17 cellular contexts compared by ENCODE assay signal in the genomic region with DNA sequence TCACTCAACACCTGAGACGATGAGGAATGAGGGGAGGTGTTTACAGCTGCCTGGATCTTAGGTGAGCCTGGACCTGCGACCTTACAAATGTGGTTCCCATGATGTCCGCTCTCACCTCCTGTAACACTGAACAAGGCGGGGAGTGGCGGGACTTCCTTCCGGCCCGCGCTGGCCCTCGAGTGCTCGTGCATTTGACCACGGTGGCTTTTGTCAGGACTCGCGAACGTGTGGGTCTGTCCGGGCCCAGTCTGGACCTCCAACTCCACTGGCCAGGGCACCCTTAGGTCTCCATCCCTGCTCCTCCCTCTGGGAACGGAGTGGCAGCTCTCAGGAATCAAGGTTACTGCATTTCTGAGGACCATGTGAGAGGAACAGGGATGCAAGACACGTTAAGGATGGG.
DNase-seq lines count a peak whose midpoint lies in the region; ATAC-seq and TF ChIP-seq lines count a peak whose summit lies in the region.
"Had no signal": no experiment of that assay in that cellular context is flagged by ENCODE, and none has a peak within 500 bp of the region (broad histone marks: within the 10 kb centered on the region; RNA-seq: fewer than 3 reads in every experiment).

No MANE protein-coding gene starts in this region.

- no peaks in the 10 kb centered on the region for H3K36me3 Mint-ChIP-seq in chondrocyte (ENCODE audit: low read depth)
- no peaks in the 10 kb centered on the region for H3K36me3 Mint-ChIP-seq in activated T-helper 1 cell treated with anti-CD3 and anti-CD28 coated beads, Interleukin-12 subunit alpha, Interleukin-12 subunit beta, Interleukin-2, Interleukin-4 antibody, amounts not matched to agents 30 ng/mL and 10 ng/mL and 1 ng/mL, durations not matched to agents 14 hours and 24 hours and 36 hours (ENCODE audit: low read depth)
- no peaks in the 10 kb centered on the region for H3K36me3 Mint-ChIP-seq in activated naive CD4-positive, alpha-beta T cell treated with anti-CD3 and anti-CD28 coated beads, Interleukin-2, amount 10 ng/mL, durations not matched to agents 7 days and 5 days
- H3K36me3 Mint-ChIP-seq: CD4-positive, CD25-positive, alpha-beta regulatory T cell; CD8-positive, alpha-beta T cell had no signal

- CTCF ChIA-PET in activated naive CD4-positive, alpha-beta T cell treated with anti-CD3 and anti-CD28 coated beads, Interleukin-2, amount 10 ng/mL, durations not matched to agents 7 days and 5 days (lab: Charles Lee), result no interaction called here

- no peak overlapping the region for H3K27ac Mint-ChIP-seq in chondrocyte (ENCODE audit: unreplicated experiment)
- no peak overlapping the region for H3K27ac Mint-ChIP-seq in activated T-helper 1 cell treated with anti-CD3 and anti-CD28 coated beads, Interleukin-12 subunit alpha, Interleukin-12 subunit beta, Interleukin-2, Interleukin-4 antibody, amounts not matched to agents 30 ng/mL and 10 ng/mL and 1 ng/mL, durations not matched to agents 14 hours and 24 hours and 36 hours
- no peak overlapping the region for H3K27ac Mint-ChIP-seq in activated naive CD4-positive, alpha-beta T cell treated with anti-CD3 and anti-CD28 coated beads, Interleukin-2, amount 10 ng/mL, durations not matched to agents 7 days and 5 days
- H3K27ac Mint-ChIP-seq: B cell; CD4-positive, CD25-positive, alpha-beta regulatory T cell; CD8-positive, alpha-beta T cell; HFFc6 had no signal

- TF ChIP-seq CTCF in chondrocyte (IDR thresholded peaks at IDR 0.05), result no peak

- intact Hi-C loops in sciatic nerve (cut with DNase I), result no loop called here
- intact Hi-C loops in activated T-helper 1 cell treated with anti-CD3 and anti-CD28 coated beads, Interleukin-12 subunit alpha, Interleukin-12 subunit beta, Interleukin-2, Interleukin-4 antibody, amounts not matched to agents 30 ng/mL and 10 ng/mL and 1 ng/mL, durations not matched to agents 14 hours and 24 hours and 36 hours (cut with micrococcal nuclease), result no loop called here

- peak; percentile 5 for DNase-seq in activated effector memory CD4-positive, alpha-beta T cell treated with anti-CD3 and anti-CD28 coated beads, Interleukin-2, amount 50 U/mL, for 16 hours
- DNase-seq in activated effector memory CD4-positive, alpha-beta T cell treated with Interleukin-2 at 50 U/mL for 16 hours, result no peak
- peak; percentile 81 for DNase-seq in chondrocyte (ENCODE audit: low spot score)
- DNase-seq in sciatic nerve (ENCODE audit: low spot score), result peak; percentile 41
- DNase-seq in activated T-helper 1 cell treated with anti-CD3 and anti-CD28 coated beads, Interleukin-12 subunit alpha, Interleukin-12 subunit beta, Interleukin-2, Interleukin-4 antibody, amounts not matched to agents 30 ng/mL and 10 ng/mL and 1 ng/mL, durations not matched to agents 14 hours and 24 hours and 36 hours (ENCODE audit: low spot score), result no peak
- no peak for DNase-seq in activated gamma-delta T cell treated with Interleukin-2 at 50 U/mL for 16 hours
- DNase-seq in activated naive CD4-positive, alpha-beta T cell treated with anti-CD3 and anti-CD28 coated beads, Interleukin-2, amount 10 ng/mL, durations not matched to agents 7 days and 5 days, result no peak
- DNase-seq: CD4-positive, CD25-positive, alpha-beta regulatory T cell; CD8-positive, alpha-beta T cell; DMS 273 treated with DMSO at 0.1 percent for 48 hours; DMS79; EL; GDM1; GM23248; HFFc6 had no signal

- H3K4me3 Mint-ChIP-seq in chondrocyte (ENCODE audit: unreplicated experiment), result no peak overlapping the region
- no peak overlapping the region for H3K4me3 Mint-ChIP-seq in activated T-helper 1 cell treated with anti-CD3 and anti-CD28 coated beads, Interleukin-12 subunit alpha, Interleukin-12 subunit beta, Interleukin-2, Interleukin-4 antibody, amounts not matched to agents 30 ng/mL and 10 ng/mL and 1 ng/mL, durations not matched to agents 14 hours and 24 hours and 36 hours
- no peak overlapping the region for H3K4me3 Mint-ChIP-seq in activated naive CD4-positive, alpha-beta T cell treated with anti-CD3 and anti-CD28 coated beads, Interleukin-2, amount 10 ng/mL, durations not matched to agents 7 days and 5 days
- H3K4me3 Mint-ChIP-seq: B cell; CD4-positive, CD25-positive, alpha-beta regulatory T cell; CD8-positive, alpha-beta T cell; HFFc6 had no signal

- H3K9me3 Mint-ChIP-seq in chondrocyte (ENCODE audit: low read depth), result peaks cover 21% of the 10 kb centered on the region
- H3K9me3 Mint-ChIP-seq in activated T-helper 1 cell treated with anti-CD3 and anti-CD28 coated beads, Interleukin-12 subunit alpha, Interleukin-12 subunit beta, Interleukin-2, Interleukin-4 antibody, amounts not matched to agents 30 ng/mL and 10 ng/mL and 1 ng/mL, durations not matched to agents 14 hours and 24 hours and 36 hours, result no peaks in the 10 kb centered on the region
- peaks cover 2% of the 10 kb centered on the region for H3K9me3 Mint-ChIP-seq in activated naive CD4-positive, alpha-beta T cell treated with anti-CD3 and anti-CD28 coated beads, Interleukin-2, amount 10 ng/mL, durations not matched to agents 7 days and 5 days
- H3K9me3 Mint-ChIP-seq: CD8-positive, alpha-beta T cell had no signal

- no peaks in the 10 kb centered on the region for H3K4me1 Mint-ChIP-seq in chondrocyte (ENCODE audit: low read depth)
- no peaks in the 10 kb centered on the region for H3K4me1 Mint-ChIP-seq in activated T-helper 1 cell treated with anti-CD3 and anti-CD28 coated beads, Interleukin-12 subunit alpha, Interleukin-12 subunit beta, Interleukin-2, Interleukin-4 antibody, amounts not matched to agents 30 ng/mL and 10 ng/mL and 1 ng/mL, durations not matched to agents 14 hours and 24 hours and 36 hours (ENCODE audit: low read depth)
- no peaks in the 10 kb centered on the region for H3K4me1 Mint-ChIP-seq in activated naive CD4-positive, alpha-beta T cell treated with anti-CD3 and anti-CD28 coated beads, Interleukin-2, amount 10 ng/mL, durations not matched to agents 7 days and 5 days
- H3K4me1 Mint-ChIP-seq: B cell; CD4-positive, CD25-positive, alpha-beta regulatory T cell had no signal

- peaks cover 5% of the 10 kb centered on the region for H3K27me3 Mint-ChIP-seq in chondrocyte (ENCODE audit: low read depth)
- peaks cover 3% of the 10 kb centered on the region for H3K27me3 Mint-ChIP-seq in activated T-helper 1 cell treated with anti-CD3 and anti-CD28 coated beads, Interleukin-12 subunit alpha, Interleukin-12 subunit beta, Interleukin-2, Interleukin-4 antibody, amounts not matched to agents 30 ng/mL and 10 ng/mL and 1 ng/mL, durations not matched to agents 14 hours and 24 hours and 36 hours (ENCODE audit: insufficient read depth)
- H3K27me3 Mint-ChIP-seq in activated naive CD4-positive, alpha-beta T cell treated with anti-CD3 and anti-CD28 coated beads, Interleukin-2, amount 10 ng/mL, durations not matched to agents 7 days and 5 days, result peaks cover 8% of the 10 kb centered on the region
- H3K27me3 Mint-ChIP-seq: CD4-positive, CD25-positive, alpha-beta regulatory T cell had no signal

- no peak for ATAC-seq in sciatic nerve
- ATAC-seq: CD8-positive, alpha-beta T cell; GM12878 had no signal

Comparison
In these comparisons a context has a peak if more than half of its experiments do, and no peak if none do; other contexts are left out.
1. DNase-seq: peak in activated effector memory CD4-positive, alpha-beta T cell treated with anti-CD3 and anti-CD28 coated beads, Interleukin-2, amount 50 U/mL, for 16 hours (single experiment), chondrocyte (single experiment) and sciatic nerve (single experiment); none in activated effector memory CD4-positive, alpha-beta T cell treated with Interleukin-2 at 50 U/mL for 16 hours (single experiment), activated T-helper 1 cell treated with anti-CD3 and anti-CD28 coated beads, Interleukin-12 subunit alpha, Interleukin-12 subunit beta, Interleukin-2, Interleukin-4 antibody, amounts not matched to agents 30 ng/mL and 10 ng/mL and 1 ng/mL, durations not matched to agents 14 hours and 24 hours and 36 hours (single experiment), activated gamma-delta T cell treated with Interleukin-2 at 50 U/mL for 16 hours (single experiment) and activated naive CD4-positive, alpha-beta T cell treated with anti-CD3 and anti-CD28 coated beads, Interleukin-2, amount 10 ng/mL, durations not matched to agents 7 days and 5 days (single experiment).